In the genomic region with DNA sequence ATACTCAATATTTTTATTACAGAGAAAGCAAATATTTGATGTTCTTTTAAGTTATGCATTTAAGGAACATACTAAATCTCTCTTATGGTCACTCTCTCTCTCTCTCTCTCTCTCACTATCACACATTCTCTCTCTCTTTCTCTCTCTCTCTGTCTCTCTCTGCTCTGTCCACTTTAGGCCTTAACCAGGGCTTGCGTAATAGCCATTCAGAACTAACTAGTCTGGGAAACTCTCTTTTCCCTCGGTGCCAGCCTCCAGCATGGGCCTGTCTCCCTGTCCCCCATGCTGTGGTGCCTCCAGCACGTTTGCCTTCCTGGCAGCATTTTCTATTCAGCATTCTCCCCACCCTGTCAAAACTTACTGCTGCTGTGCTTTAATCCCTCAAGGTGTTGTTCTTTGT, we compare ENCODE assay signal across 19 cellular contexts.
"Had no signal": no experiment of that assay in that cellular context is flagged by ENCODE, and none has a peak within 500 bp of the region (broad histone marks: within the 10 kb centered on the region; RNA-seq: fewer than 3 reads in every experiment).

No MANE protein-coding gene starts in this region.

- H3K9ac ChIP-seq: neural progenitor cell, parathyroid adenoma had no signal

- H3K27ac ChIP-seq: dorsolateral prefrontal cortex, left lung, neural progenitor cell, parathyroid adenoma, right atrium auricular region, sigmoid colon, stomach, thyroid gland had no signal

- H3K27me3 ChIP-seq: left lung, neural progenitor cell, right atrium auricular region, sigmoid colon, stomach, thyroid gland had no signal

- H3K36me3 ChIP-seq: left lung, neural progenitor cell, right atrium auricular region, sigmoid colon, stomach, thyroid gland had no signal

- H3K9me3 ChIP-seq: left lung, right atrium auricular region, sigmoid colon, stomach, thyroid gland had no signal

- ATAC-seq: left cardiac atrium; left lung; naive thymus-derived CD4-positive, alpha-beta T cell; stimulated activated effector memory CD8-positive, alpha-beta T cell treated with anti-CD3 and anti-CD28 coated beads, Interleukin-12 subunit alpha, Interleukin-12 subunit beta, amount 100 ng/mL, for 72 hours had no signal

- H3K79me2 ChIP-seq: parathyroid adenoma had no signal

- H3K4me3 ChIP-seq: dorsolateral prefrontal cortex, left lung, neural progenitor cell, right atrium auricular region, sigmoid colon, stomach, thyroid gland had no signal

- FAIRE-seq: colon, frontal cortex had no signal

- H2AFZ ChIP-seq: parathyroid adenoma had no signal

- H3K4me1 ChIP-seq: left lung, neural progenitor cell, parathyroid adenoma, right atrium auricular region, sigmoid colon, stomach, thyroid gland had no signal

- DNase-seq: dorsolateral prefrontal cortex; effector CD4-positive, alpha-beta T cell; head of caudate nucleus; left cardiac atrium; left lung; midbrain; naive thymus-derived CD4-positive, alpha-beta T cell; sigmoid colon; stimulated activated CD4-positive, alpha-beta T cell treated with anti-CD3 and anti-CD28 coated beads, Interleukin-2, amount 100 ng/mL, for 24 hours; stimulated activated CD4-positive, alpha-beta T cell treated with anti-CD3 and anti-CD28 coated beads, Interleukin-4, amount 100 ng/mL, for 24 hours; stimulated activated naive CD4-positive, alpha-beta T cell treated with Interleukin-2 at 50 U/mL for 16 hours; stomach; thyroid gland had no signal

- H3K4me2 ChIP-seq: neural progenitor cell had no signal
